ENCODE assay signal across 18 cellular contexts in the genomic region with DNA sequence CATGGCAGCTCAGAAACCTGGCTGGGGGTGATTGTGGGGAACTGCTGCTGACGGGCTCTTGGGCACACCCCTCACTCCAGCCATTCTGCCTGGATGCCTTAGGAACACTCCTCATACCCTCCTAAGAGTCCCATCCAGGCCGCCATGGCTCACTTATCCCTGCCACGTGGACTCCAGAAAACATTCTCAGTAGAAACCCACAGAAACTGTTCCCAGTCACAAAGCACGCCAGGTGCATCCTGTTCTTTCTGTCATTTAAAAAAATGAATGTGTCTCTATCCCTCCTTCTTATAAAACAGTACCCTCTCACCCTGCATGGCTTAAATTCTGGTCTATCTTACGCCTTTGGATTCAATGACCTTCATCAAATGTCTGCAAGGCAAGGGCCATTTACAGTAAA.
"Had no signal": no experiment of that assay in that cellular context is flagged by ENCODE, and none has a peak within 500 bp of the region (broad histone marks: within the 10 kb centered on the region; RNA-seq: fewer than 3 reads in every experiment).

No MANE protein-coding gene starts in this region.

- H2AFZ ChIP-seq: neural progenitor cell had no signal

- H3K36me3 ChIP-seq: lower lobe of right lung, neural progenitor cell, pancreas had no signal

- H3K4me2 ChIP-seq: neural progenitor cell had no signal

- H3K9me3 Mint-ChIP-seq: activated CD4-positive, alpha-beta memory T cell treated with anti-CD3 and anti-CD28 coated beads for 36 hours; activated T-cell treated with anti-CD3 and anti-CD28 coated beads, Interleukin-2, amount 50 U/mL, for 24 hours; effector memory CD8-positive, alpha-beta T cell; mesothelial cell of epicardium; neural progenitor cell; stimulated activated naive CD8-positive, alpha-beta T cell treated with anti-CD3 and anti-CD28 coated beads, Interleukin-15, Interleukin-2, amounts not matched to agents 100 ng/mL and 50 ng/mL, for 24 hours had no signal

- H3K27me3 ChIP-seq: neural progenitor cell, pancreas had no signal

- H3K9me3 ChIP-seq: lower lobe of right lung, pancreas had no signal

- H3K9ac ChIP-seq: neural progenitor cell had no signal

- H3K27me3 Mint-ChIP-seq: activated CD4-positive, alpha-beta memory T cell treated with anti-CD3 and anti-CD28 coated beads for 36 hours; activated CD4-positive, alpha-beta T cell treated with anti-CD3 and anti-CD28 coated beads for 36 hours; activated CD8-positive, alpha-beta memory T cell treated with anti-CD3 and anti-CD28 coated beads, Interleukin-2, amount 10 ng/mL, durations not matched to agents 7 days and 5 days; activated T-cell treated with anti-CD3 and anti-CD28 coated beads, Interleukin-2, amount 50 U/mL, for 24 hours; effector memory CD8-positive, alpha-beta T cell; stimulated activated naive CD8-positive, alpha-beta T cell treated with anti-CD3 and anti-CD28 coated beads, Interleukin-15, Interleukin-2, amounts not matched to agents 100 ng/mL and 50 ng/mL, for 24 hours had no signal

- ATAC-seq: activated CD4-positive, alpha-beta T cell treated with anti-CD3 and anti-CD28 coated beads for 36 hours; activated CD8-positive, alpha-beta memory T cell treated with anti-CD3 and anti-CD28 coated beads, Interleukin-2, amount 10 ng/mL, durations not matched to agents 7 days and 5 days; effector memory CD8-positive, alpha-beta T cell; left colon; lower lobe of right lung; pancreas; sciatic nerve had no signal

- H3K4me3 Mint-ChIP-seq: activated CD4-positive, alpha-beta memory T cell treated with anti-CD3 and anti-CD28 coated beads for 36 hours; activated CD4-positive, alpha-beta T cell treated with anti-CD3 and anti-CD28 coated beads for 36 hours; activated CD8-positive, alpha-beta memory T cell treated with anti-CD3 and anti-CD28 coated beads, Interleukin-2, amount 10 ng/mL, durations not matched to agents 7 days and 5 days; activated T-cell treated with anti-CD3 and anti-CD28 coated beads, Interleukin-2, amount 50 U/mL, for 24 hours; effector memory CD8-positive, alpha-beta T cell; mesothelial cell of epicardium; neural progenitor cell; stimulated activated naive CD8-positive, alpha-beta T cell treated with anti-CD3 and anti-CD28 coated beads, Interleukin-15, Interleukin-2, amounts not matched to agents 100 ng/mL and 50 ng/mL, for 24 hours had no signal

- H3K4me3 ChIP-seq: lower lobe of right lung, neural progenitor cell, pancreas had no signal

- H3K27ac ChIP-seq: epithelial cell of prostate, lower lobe of right lung, neural progenitor cell, pancreas had no signal

- H3K4me1 ChIP-seq: lower lobe of right lung, pancreas had no signal

- DNase-seq: activated CD4-positive, alpha-beta memory T cell treated with anti-CD3 and anti-CD28 coated beads for 36 hours; activated CD4-positive, alpha-beta T cell treated with anti-CD3 and anti-CD28 coated beads for 36 hours; activated CD8-positive, alpha-beta memory T cell treated with anti-CD3 and anti-CD28 coated beads, Interleukin-2, amount 10 ng/mL, durations not matched to agents 7 days and 5 days; activated effector memory CD4-positive, alpha-beta T cell treated with Interleukin-2 at 50 U/mL for 16 hours; activated naive CD4-positive, alpha-beta T cell treated with anti-CD3 and anti-CD28 coated beads, Interleukin-2, amount 50 U/mL, for 16 hours; activated T-cell treated with anti-CD3 and anti-CD28 coated beads, Interleukin-2, amount 50 U/mL, for 24 hours; dermis blood vessel endothelial cell; effector memory CD8-positive, alpha-beta T cell; foreskin melanocyte; left colon; lower lobe of right lung; pancreas; T1000 had no signal

- H3K27ac Mint-ChIP-seq: activated CD4-positive, alpha-beta memory T cell treated with anti-CD3 and anti-CD28 coated beads for 36 hours; activated CD4-positive, alpha-beta T cell treated with anti-CD3 and anti-CD28 coated beads for 36 hours; activated CD8-positive, alpha-beta memory T cell treated with anti-CD3 and anti-CD28 coated beads, Interleukin-2, amount 10 ng/mL, durations not matched to agents 7 days and 5 days; activated T-cell treated with anti-CD3 and anti-CD28 coated beads, Interleukin-2, amount 50 U/mL, for 24 hours; mesothelial cell of epicardium; neural progenitor cell; stimulated activated naive CD8-positive, alpha-beta T cell treated with anti-CD3 and anti-CD28 coated beads, Interleukin-15, Interleukin-2, amounts not matched to agents 100 ng/mL and 50 ng/mL, for 24 hours had no signal
